ENCODE assay signal across 8 cellular contexts in the genomic region with DNA sequence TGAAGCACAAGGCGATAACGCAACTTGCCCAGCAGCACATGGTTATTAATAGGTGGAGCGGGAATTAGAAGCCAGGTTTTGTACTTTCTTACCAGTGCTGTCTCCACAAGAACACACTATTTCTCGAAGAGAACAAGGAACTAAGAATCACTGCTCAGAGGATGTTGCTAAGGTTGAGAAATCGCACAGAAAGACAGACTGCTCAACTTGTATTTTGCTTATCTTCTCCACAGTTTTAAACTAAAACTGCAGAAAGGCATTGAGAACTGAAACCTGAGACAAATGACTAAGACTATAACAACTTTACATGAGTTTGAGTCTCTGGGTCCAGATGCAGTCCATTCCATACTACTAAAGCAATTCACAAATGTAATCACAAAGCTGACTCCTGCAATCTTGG. TPM values are rescaled to one million over a fixed set of nuclear protein-coding genes. Genes with fewer than 3 reads are reported as not detected.
DNase-seq lines count a peak whose midpoint lies in the region; ATAC-seq and TF ChIP-seq lines count a peak whose summit lies in the region.

No MANE protein-coding gene starts in this region.

- H3K27me3 Mint-ChIP-seq in Calu3 (ENCODE audit: unreplicated experiment) = no peaks in the 10 kb centered on the region

- H3K36me3 Mint-ChIP-seq in Calu3 (ENCODE audit: insufficient read depth, unreplicated experiment) = peaks cover 3% of the 10 kb centered on the region

- H3K4me3 ChIP-seq in fibroblast of the aortic adventitia (ENCODE audit: low read depth, low read length) = peak overlapping the region; percentile 26

- peak; percentile 70 for DNase-seq in CD1c-positive myeloid dendritic cell (ENCODE audit: extremely low spot score)
- peak; percentile 86 for DNase-seq in fibroblast of the aortic adventitia (ENCODE audit: low read depth)
- DNase-seq in stimulated activated naive CD4-positive, alpha-beta T cell treated with Interleukin-2 at 50 U/mL for 16 hours (lab: John Stamatoyannopoulos, UW) = no peak
- no peak for DNase-seq in Calu3
- DNase-seq in occipital lobe (lab: John Stamatoyannopoulos, UW) = no peak
- no peak for DNase-seq in HUDEP-2 (lab: John Stamatoyannopoulos, UW; ENCODE audit: unreplicated experiment in 76 of 76)

- TF ChIP-seq CTCF in fibroblast of the aortic adventitia (IDR thresholded peaks at IDR 0.05; ENCODE audit: insufficient read depth, low read length) (no peak), Calu3 (IDR thresholded peaks at IDR 0.05; ENCODE audit: unreplicated experiment) (no peak)

- no peak overlapping the region for H3K27ac Mint-ChIP-seq in Calu3 (ENCODE audit: unreplicated experiment)

- H3K4me1 Mint-ChIP-seq in Calu3 (ENCODE audit: low read depth, unreplicated experiment) = peaks cover 21% of the 10 kb centered on the region

- CTCF ChIA-PET in Calu3 (lab: Charles Lee) = interaction anchor here (0.7 kb wide), 1 partner anchor 45 kb away, joined by 3 read pairs; no protein-coding TSS in a partner anchor

- intact Hi-C loops in Calu3 (cut with micrococcal nuclease; ENCODE audit: unreplicated experiment) = no loop called here

- no peaks in the 10 kb centered on the region for H3K9me3 Mint-ChIP-seq in Calu3 (ENCODE audit: low read depth, unreplicated experiment)

- ATAC-seq in GM19467 (IDR thresholded peaks at IDR 0.05; ENCODE audit: unreplicated experiment) (peak; percentile 64), HG03469 (IDR thresholded peaks at IDR 0.05; ENCODE audit: unreplicated experiment) (peak; percentile 65)

- BruUV-seq in Calu3 (replicated peaks; lab: Mats Ljungman, UMichigan) = no TSS peak

- H3K4me3 Mint-ChIP-seq in Calu3 (ENCODE audit: low read depth, unreplicated experiment) = no peak overlapping the region

RNA-seq across cellular contexts. Expression of a gene that starts 6.2 kb away (rescaled TPM):
- total RNA-seq in fibroblast of the aortic adventitia (ENCODE audit: low replicate concordance) (55.8 and 77.9 TPM in 2 replicates), Calu3 (2022) (24.8 and 33.4 TPM in 2 replicates), occipital lobe (29.9 TPM)

RNA-seq across cellular contexts. Expression of a gene that starts 26.0 kb away (rescaled TPM):
- total RNA-seq in fibroblast of the aortic adventitia (ENCODE audit: low replicate concordance) = 1.7 and 8.3 TPM in 2 replicates
- total RNA-seq in Calu3 (2022) = 7.4 and 8.9 TPM in 2 replicates
- total RNA-seq in occipital lobe = 5.9 TPM

Comparison
In these comparisons a context has a peak if more than half of its experiments do, and no peak if none do; other contexts are left out.
1. DNase-seq: peak in CD1c-positive myeloid dendritic cell (single experiment) and fibroblast of the aortic adventitia (single experiment); none in stimulated activated naive CD4-positive, alpha-beta T cell treated with Interleukin-2 at 50 U/mL for 16 hours (single experiment), Calu3 (single experiment), occipital lobe (single experiment) and HUDEP-2 (0 of 76).